Comparison of ENCODE assay signal across 14 cellular contexts in the genomic region with DNA sequence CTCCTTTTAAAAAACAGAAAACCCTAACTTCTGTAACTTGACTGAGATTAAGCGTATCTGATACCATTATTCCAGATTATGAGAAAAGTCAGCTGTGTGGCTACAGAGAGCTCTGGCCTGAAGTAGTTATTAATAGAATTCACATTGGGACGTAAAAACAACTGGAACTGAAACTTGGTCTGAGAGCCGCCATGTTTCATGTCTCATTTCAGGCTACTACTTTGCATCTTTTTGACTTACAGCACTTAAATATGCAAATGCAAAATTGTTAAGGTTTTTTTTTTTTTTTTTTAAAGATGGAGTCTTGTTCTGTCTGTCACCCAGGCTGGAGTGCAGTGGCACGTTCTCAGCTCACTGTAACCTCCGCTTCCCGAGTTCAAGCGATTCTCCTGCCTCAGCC. TPM values are rescaled to one million over a fixed set of nuclear protein-coding genes. Genes with fewer than 3 reads are reported as not detected.
A peak's percentile ranks its signal among the peaks of the same experiment; 100 is the strongest.
DNase-seq lines count a peak whose midpoint lies in the region; ATAC-seq and TF ChIP-seq lines count a peak whose summit lies in the region.
"Had no signal": no experiment of that assay in that cellular context is flagged by ENCODE, and none has a peak within 500 bp of the region (broad histone marks: within the 10 kb centered on the region; RNA-seq: fewer than 3 reads in every experiment).

No MANE protein-coding gene starts in this region.

- intact Hi-C loops in activated naive CD4-positive, alpha-beta T cell treated with anti-CD3 and anti-CD28 coated beads for 36 hours (cut with micrococcal nuclease), result no loop called here
- intact Hi-C loops in natural killer cell (cut with micrococcal nuclease) (no loop called here), uterus (cut with DNase I; ENCODE audit: low total_unique reads) (no loop called here)

- no peaks in the 10 kb centered on the region for H3K36me3 ChIP-seq in uterus
- H3K36me3 ChIP-seq: neural progenitor cell had no signal

- ATAC-seq in HG03342 (IDR thresholded peaks at IDR 0.05; ENCODE audit: unreplicated experiment) (peak; percentile 61), WTC11 (no peak), natural killer cell (no peak)
- ATAC-seq in stimulated activated memory B cell treated with anti-CD40 and anti-IgM and Interleukin-4, amounts not matched to agents 10 μg/mL and 1 μg/mL and 100 μg/mL, for 72 hours, result peak; percentile 70

- TF ChIP-seq CTCF in WTC11 (IDR thresholded peaks at IDR 0.05), result no peak
- TF ChIP-seq CTCF in natural killer cell (IDR thresholded peaks at IDR 0.05), result no peak
- TF ChIP-seq CTCF in uterus (IDR thresholded peaks at IDR 0.05), result no peak

- peaks cover 2% of the 10 kb centered on the region for H3K36me3 Mint-ChIP-seq in activated naive CD4-positive, alpha-beta T cell treated with anti-CD3 and anti-CD28 coated beads, Interleukin-2, amount 50 U/mL, for 24 hours
- no peaks in the 10 kb centered on the region for H3K36me3 Mint-ChIP-seq in activated naive CD4-positive, alpha-beta T cell treated with anti-CD3 and anti-CD28 coated beads for 36 hours (ENCODE audit: low read depth)
- H3K36me3 Mint-ChIP-seq in WTC11 (no peaks in the 10 kb centered on the region; the same call in 1 of the 2 replicates), natural killer cell (no peaks in the 10 kb centered on the region)
- H3K36me3 Mint-ChIP-seq in stimulated activated memory B cell treated with anti-CD40 and anti-IgM and Interleukin-4, amounts not matched to agents 10 μg/mL and 1 μg/mL and 100 μg/mL, for 72 hours, result peaks cover 5% of the 10 kb centered on the region

- H3K27me3 ChIP-seq in uterus, result no peaks in the 10 kb centered on the region
- H3K27me3 ChIP-seq: hepatocyte, neural progenitor cell had no signal

- peaks cover 90% of the 10 kb centered on the region for H3K4me1 Mint-ChIP-seq in activated naive CD4-positive, alpha-beta T cell treated with anti-CD3 and anti-CD28 coated beads, Interleukin-2, amount 50 U/mL, for 24 hours
- peaks cover 74% of the 10 kb centered on the region for H3K4me1 Mint-ChIP-seq in activated naive CD4-positive, alpha-beta T cell treated with anti-CD3 and anti-CD28 coated beads for 36 hours (ENCODE audit: low read depth)
- H3K4me1 Mint-ChIP-seq in WTC11, result peaks cover 52% of the 10 kb centered on the region
- H3K4me1 Mint-ChIP-seq in stimulated activated memory B cell treated with anti-CD40 and anti-IgM and Interleukin-4, amounts not matched to agents 10 μg/mL and 1 μg/mL and 100 μg/mL, for 72 hours, result peaks cover 92% of the 10 kb centered on the region
- H3K4me1 Mint-ChIP-seq in natural killer cell, result peaks cover 68 to 90% of the 10 kb centered on the region in 2 donors

- no peak overlapping the region for H3K4me3 ChIP-seq in uterus
- H3K4me3 ChIP-seq: hepatocyte, neural progenitor cell had no signal

- POLR2A ChIA-PET in WTC11 (lab: Charles Lee), result interaction anchor here (0.8 kb wide), 1 partner anchor 49 kb away, joined by 4 read pairs; no protein-coding TSS in a partner anchor

- H3K4me3 Mint-ChIP-seq in activated naive CD4-positive, alpha-beta T cell treated with anti-CD3 and anti-CD28 coated beads, Interleukin-2, amount 50 U/mL, for 24 hours, result no peak overlapping the region
- no peak overlapping the region for H3K4me3 Mint-ChIP-seq in activated naive CD4-positive, alpha-beta T cell treated with anti-CD3 and anti-CD28 coated beads for 36 hours
- no peak overlapping the region for H3K4me3 Mint-ChIP-seq in WTC11
- peak overlapping the region; percentile 74 for H3K4me3 Mint-ChIP-seq in stimulated activated memory B cell treated with anti-CD40 and anti-IgM and Interleukin-4, amounts not matched to agents 10 μg/mL and 1 μg/mL and 100 μg/mL, for 72 hours
- H3K4me3 Mint-ChIP-seq in natural killer cell, result no peak overlapping the region
- H3K4me3 Mint-ChIP-seq: neural progenitor cell had no signal

- no peaks in the 10 kb centered on the region for H3K9me3 Mint-ChIP-seq in activated naive CD4-positive, alpha-beta T cell treated with anti-CD3 and anti-CD28 coated beads, Interleukin-2, amount 50 U/mL, for 24 hours
- no peaks in the 10 kb centered on the region for H3K9me3 Mint-ChIP-seq in activated naive CD4-positive, alpha-beta T cell treated with anti-CD3 and anti-CD28 coated beads for 36 hours
- H3K9me3 Mint-ChIP-seq in WTC11 (no peaks in the 10 kb centered on the region), natural killer cell (no peaks in the 10 kb centered on the region)
- H3K9me3 Mint-ChIP-seq in stimulated activated memory B cell treated with anti-CD40 and anti-IgM and Interleukin-4, amounts not matched to agents 10 μg/mL and 1 μg/mL and 100 μg/mL, for 72 hours, result peaks cover 2% of the 10 kb centered on the region
- H3K9me3 Mint-ChIP-seq: neural progenitor cell had no signal

- CTCF ChIA-PET in activated naive CD4-positive, alpha-beta T cell treated with anti-CD3 and anti-CD28 coated beads for 36 hours (lab: Charles Lee), result interaction anchor here (1.3 to 7.8 kb wide), 3 partner anchors 135 to 569 kb away, joined by 3 to 82 read pairs (median 3); no protein-coding TSS in a partner anchor
- CTCF ChIA-PET in WTC11 (lab: Charles Lee), result no interaction called here

- H3K9me3 ChIP-seq in uterus, result no peaks in the 10 kb centered on the region

- TF ChIP-seq POLR2A in uterus (IDR thresholded peaks at IDR 0.05), result no peak

- DNase-seq in activated naive CD4-positive, alpha-beta T cell treated with anti-CD3 and anti-CD28 coated beads for 36 hours, result no peak
- DNase-seq in WTC11 (ENCODE audit: low spot score) (no peak), natural killer cell (no peak), uterus (no peak), mucosa of gallbladder (ENCODE audit: low spot score) (no peak)
- DNase-seq: ACHN; activated CD4-positive, alpha-beta T cell treated with anti-CD3 and anti-CD28 coated beads for 48 hours; kidney; SIG-M5 had no signal

- H3K27ac ChIP-seq in uterus, result no peak overlapping the region
- H3K27ac ChIP-seq: hepatocyte, neural progenitor cell had no signal

- peak overlapping the region; percentile 83 for H3K27ac Mint-ChIP-seq in activated naive CD4-positive, alpha-beta T cell treated with anti-CD3 and anti-CD28 coated beads, Interleukin-2, amount 50 U/mL, for 24 hours
- H3K27ac Mint-ChIP-seq in activated naive CD4-positive, alpha-beta T cell treated with anti-CD3 and anti-CD28 coated beads for 36 hours, result no peak overlapping the region
- peak overlapping the region; percentile 38; the same call in 1 of the 2 replicates for H3K27ac Mint-ChIP-seq in WTC11
- peak overlapping the region; percentile 94 for H3K27ac Mint-ChIP-seq in stimulated activated memory B cell treated with anti-CD40 and anti-IgM and Interleukin-4, amounts not matched to agents 10 μg/mL and 1 μg/mL and 100 μg/mL, for 72 hours
- peak overlapping the region in 1 of 2 donors; percentile 66 for H3K27ac Mint-ChIP-seq in natural killer cell
- H3K27ac Mint-ChIP-seq: neural progenitor cell had no signal

- no peaks in the 10 kb centered on the region for H3K27me3 Mint-ChIP-seq in activated naive CD4-positive, alpha-beta T cell treated with anti-CD3 and anti-CD28 coated beads, Interleukin-2, amount 50 U/mL, for 24 hours
- H3K27me3 Mint-ChIP-seq in activated naive CD4-positive, alpha-beta T cell treated with anti-CD3 and anti-CD28 coated beads for 36 hours (ENCODE audit: low read depth), result no peaks in the 10 kb centered on the region
- no peaks in the 10 kb centered on the region for H3K27me3 Mint-ChIP-seq in WTC11 (ENCODE audit: low read depth)
- H3K27me3 Mint-ChIP-seq in stimulated activated memory B cell treated with anti-CD40 and anti-IgM and Interleukin-4, amounts not matched to agents 10 μg/mL and 1 μg/mL and 100 μg/mL, for 72 hours, result no peaks in the 10 kb centered on the region
- no peaks in the 10 kb centered on the region for H3K27me3 Mint-ChIP-seq in natural killer cell (ENCODE audit: low read depth in 2 of 2)

- H3K4me1 ChIP-seq in uterus, result no peaks in the 10 kb centered on the region

TF ChIP-seq in WTC11, 78 proteins besides CTCF, POLR2A, EP300 and RAD21:
- TF ChIP-seq, protein P1, sequence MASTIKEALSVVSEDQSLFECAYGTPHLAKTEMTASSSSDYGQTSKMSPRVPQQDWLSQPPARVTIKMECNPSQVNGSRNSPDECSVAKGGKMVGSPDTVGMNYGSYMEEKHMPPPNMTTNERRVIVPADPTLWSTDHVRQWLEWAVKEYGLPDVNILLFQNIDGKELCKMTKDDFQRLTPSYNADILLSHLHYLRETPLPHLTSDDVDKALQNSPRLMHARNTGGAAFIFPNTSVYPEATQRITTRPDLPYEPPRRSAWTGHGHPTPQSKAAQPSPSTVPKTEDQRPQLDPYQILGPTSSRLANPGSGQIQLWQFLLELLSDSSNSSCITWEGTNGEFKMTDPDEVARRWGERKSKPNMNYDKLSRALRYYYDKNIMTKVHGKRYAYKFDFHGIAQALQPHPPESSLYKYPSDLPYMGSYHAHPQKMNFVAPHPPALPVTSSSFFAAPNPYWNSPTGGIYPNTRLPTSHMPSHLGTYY (CRISPR knock-in tag; IDR thresholded peaks at IDR 0.05), result no peak
- TF ChIP-seq JUN (CRISPR knock-in tag; IDR thresholded peaks at IDR 0.05) (no peak), NFE2L1 (CRISPR knock-in tag; IDR thresholded peaks at IDR 0.05) (no peak)
TF ChIP-seq in WTC11: peak in this region for 0.

RNA-seq across cellular contexts. Expression of a gene that starts 25.2 kb away (rescaled TPM):
- total RNA-seq in activated naive CD4-positive, alpha-beta T cell treated with anti-CD3 and anti-CD28 coated beads for 36 hours, result 10 to 100 TPM; 18.2 to 19.2 TPM
- total RNA-seq in WTC11 (2021), result 13.1 to 16.3 TPM (median 13.9 TPM) in 3 replicates
- total RNA-seq in natural killer cell, result 10 to 100 TPM; 27.8 to 35.7 (median 35.5) TPM
- 10 to 100 TPM in 3 of 4 donors, 1 to 10 TPM in 1; 9.0 to 95.3 (median 20.0) TPM for total RNA-seq in uterus
- total RNA-seq in mucosa of gallbladder, result 22.5 TPM

Comparison
In these comparisons a context has a peak if more than half of its experiments do, and no peak if none do; other contexts are left out.
1. ATAC-seq: peak in HG03342 (single experiment) and stimulated activated memory B cell treated with anti-CD40 and anti-IgM and Interleukin-4, amounts not matched to agents 10 μg/mL and 1 μg/mL and 100 μg/mL, for 72 hours (single experiment); none in WTC11 (single experiment) and natural killer cell (0 of 3).